Comparison of ENCODE assay signal across 5 cellular contexts in genomic region chr7:101002333-101002732, GRCh38. TPM values are rescaled to one million over a fixed set of nuclear protein-coding genes. Genes with fewer than 3 reads are reported as not detected.
"Had no signal": no experiment of that assay in that cellular context is flagged by ENCODE, and none has a peak within 500 bp of the region (broad histone marks: within the 10 kb centered on the region; RNA-seq: fewer than 3 reads in every experiment).

No MANE protein-coding gene starts in this region.

RNA-seq across cellular contexts. Expression of gene MUC17, which starts 17.5 kb away (rescaled TPM):
- total RNA-seq: HepG2, HT1080, IMR-90, K562 had no signal
- polyA plus RNA-seq: HepG2, IgD-negative memory B cell, K562 had no signal

RNA-seq across cellular contexts. Expression of gene MUC12, which starts 33.0 kb away (rescaled TPM):
- total RNA-seq: HepG2, HT1080, IMR-90 had no signal
- polyA plus RNA-seq: HepG2, IgD-negative memory B cell had no signal

RNA-seq across cellular contexts. Expression of gene MUC3A, which starts 53.0 kb away (rescaled TPM):
- total RNA-seq: HepG2, HT1080, IMR-90 had no signal
- polyA plus RNA-seq: IgD-negative memory B cell had no signal
